ENCODE assay signal across 27 cellular contexts in the genomic region with DNA sequence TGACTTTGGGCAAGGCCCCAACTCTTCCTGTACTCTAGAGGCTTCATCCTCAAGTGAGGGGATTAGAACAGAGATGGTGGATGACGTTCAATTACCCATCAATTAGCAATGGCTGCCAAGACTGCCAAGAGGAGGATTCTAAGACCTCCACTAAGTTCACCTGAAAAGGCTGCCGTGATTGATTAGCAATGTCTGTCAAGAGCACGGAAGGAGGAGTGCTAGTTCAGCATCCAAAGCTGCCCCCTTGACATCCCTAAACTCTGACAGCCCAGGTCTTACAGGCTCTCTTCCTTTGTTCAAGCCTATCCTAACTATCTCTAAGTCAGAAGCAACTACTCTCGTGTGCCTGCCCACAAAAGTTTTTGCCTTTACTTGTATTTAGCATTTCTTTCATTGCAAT.
DNase-seq lines count a peak whose midpoint lies in the region; ATAC-seq and TF ChIP-seq lines count a peak whose summit lies in the region.
"Had no signal": no experiment of that assay in that cellular context is flagged by ENCODE, and none has a peak within 500 bp of the region (broad histone marks: within the 10 kb centered on the region; RNA-seq: fewer than 3 reads in every experiment).

No MANE protein-coding gene starts in this region.

- peaks cover 65 to 86% of the 10 kb centered on the region in 2 donors for H3K36me3 Mint-ChIP-seq in CD14-positive monocyte
- H3K36me3 Mint-ChIP-seq in IgD-negative memory B cell = peaks cover 9% of the 10 kb centered on the region

- H2AFZ ChIP-seq in parathyroid adenoma = no peak overlapping the region
- H2AFZ ChIP-seq: GM23338 had no signal

- no peaks in the 10 kb centered on the region for H3K9me3 ChIP-seq in parathyroid adenoma (ENCODE audit: control insufficient read depth, low read length)
- H3K9me3 ChIP-seq: pancreas, right lobe of liver, SJSA1, tibial artery had no signal

- H3K9ac ChIP-seq in parathyroid adenoma = no peak overlapping the region

- intact Hi-C loops in CD14-positive monocyte (cut with micrococcal nuclease) = no loop called here

- H3K27me3 Mint-ChIP-seq in CD14-positive monocyte (ENCODE audit: low read depth in 3 of 3) = peaks cover 0 to 3% (median 0%) of the 10 kb centered on the region in 3 donors
- no peaks in the 10 kb centered on the region for H3K27me3 Mint-ChIP-seq in IgD-negative memory B cell
- H3K27me3 Mint-ChIP-seq: activated naive CD4-positive, alpha-beta T cell treated with anti-CD3 and anti-CD28 coated beads, Interleukin-2, amount 10 ng/mL, durations not matched to agents 7 days and 5 days; activated T-cell treated with anti-CD3 and anti-CD28 coated beads, Interleukin-2, amount 50 U/mL, for 24 hours had no signal

- H3K4me3 Mint-ChIP-seq in CD14-positive monocyte = no peak overlapping the region
- no peak overlapping the region for H3K4me3 Mint-ChIP-seq in IgD-negative memory B cell
- H3K4me3 Mint-ChIP-seq: activated CD8-positive, alpha-beta T cell treated with anti-CD3 and anti-CD28 coated beads, Interleukin-2, amount 10 ng/mL, durations not matched to agents 7 days and 5 days; activated naive CD4-positive, alpha-beta T cell treated with anti-CD3 and anti-CD28 coated beads, Interleukin-2, amount 10 ng/mL, durations not matched to agents 7 days and 5 days; activated T-cell treated with anti-CD3 and anti-CD28 coated beads, Interleukin-2, amount 50 U/mL, for 24 hours; GM23338 had no signal

- H3K27ac Mint-ChIP-seq in CD14-positive monocyte (peak overlapping the region in 5 of 7 donors; percentile 20 to 93 (median 60)), IgD-negative memory B cell (peak overlapping the region in 2 of 3 donors; percentile 46 to 79)
- H3K27ac Mint-ChIP-seq: activated CD8-positive, alpha-beta T cell treated with anti-CD3 and anti-CD28 coated beads, Interleukin-2, amount 10 ng/mL, durations not matched to agents 7 days and 5 days; GM23338 had no signal

- DNase-seq in CD14-positive monocyte (ENCODE audit: low spot score) (no peak), NCI-H2081 treated with DMSO at 0.1 percent for 48 hours (lab: John Stamatoyannopoulos, UW) (no peak), foreskin keratinocyte (no peak), NCI-H2227 (lab: John Stamatoyannopoulos, UW; ENCODE audit: unreplicated experiment) (no peak)
- no peak for DNase-seq in activated CD4-positive, alpha-beta T cell treated with anti-CD3 and anti-CD28 coated beads for 1 hour
- DNase-seq: activated CD8-positive, alpha-beta T cell treated with anti-CD3 and anti-CD28 coated beads, Interleukin-2, amount 10 ng/mL, durations not matched to agents 7 days and 5 days; activated naive CD4-positive, alpha-beta T cell treated with anti-CD3 and anti-CD28 coated beads, Interleukin-2, amount 10 ng/mL, durations not matched to agents 7 days and 5 days; activated T-cell treated with anti-CD3 and anti-CD28 coated beads, Interleukin-2, amount 50 U/mL, for 24 hours; COR-L47; DMS79 treated with DMSO at 0.1 percent for 48 hours; islet precursor cell; Karpas-422; mammary epithelial cell; NCI-H2029; NCI-H446 treated with DMSO at 0.1 percent for 48 hours; NK-92 treated with Interleukin-12 subunit alpha and Interleukin-12 subunit beta, amount 100 ng/mL, for 24 hours; T-helper 2 cell; tibial artery; WERI-Rb-1 had no signal

- H3K4me1 Mint-ChIP-seq in CD14-positive monocyte (peaks cover 86% of the 10 kb centered on the region), IgD-negative memory B cell (peaks cover 29 to 50% (median 37%) of the 10 kb centered on the region in 3 donors)

- H3K4me2 ChIP-seq in parathyroid adenoma (ENCODE audit: low read length) = no peak overlapping the region
- H3K4me2 ChIP-seq: GM23338 had no signal

- peaks cover 97% of the 10 kb centered on the region for H3K79me2 ChIP-seq in parathyroid adenoma

- H3K4me1 ChIP-seq in parathyroid adenoma (peaks cover 54% of the 10 kb centered on the region), foreskin keratinocyte (peaks cover 4% of the 10 kb centered on the region)
- H3K4me1 ChIP-seq: pancreas had no signal

- no peak overlapping the region for H3K4me3 ChIP-seq in parathyroid adenoma (ENCODE audit: low read depth, low read length)
- H3K4me3 ChIP-seq: GM23338, pancreas, right lobe of liver, SJSA1, tibial artery had no signal

- H3K27ac ChIP-seq in cingulate gyrus (ENCODE audit: low read depth, low read length) = peak overlapping the region; percentile 92
- peak overlapping the region; percentile 78 for H3K27ac ChIP-seq in parathyroid adenoma
- no peak overlapping the region for H3K27ac ChIP-seq in foreskin keratinocyte
- H3K27ac ChIP-seq: pancreas, right lobe of liver, SJSA1, tibial artery, WERI-Rb-1 had no signal

- no peaks in the 10 kb centered on the region for H3K36me3 ChIP-seq in parathyroid adenoma (ENCODE audit: control insufficient read depth, insufficient read depth, low read length)
- H3K36me3 ChIP-seq: pancreas, right lobe of liver, SJSA1 had no signal

- H3K27me3 ChIP-seq in parathyroid adenoma (ENCODE audit: control insufficient read depth, insufficient read depth, low read length) (no peaks in the 10 kb centered on the region), foreskin keratinocyte (no peaks in the 10 kb centered on the region)
- H3K27me3 ChIP-seq: pancreas, right lobe of liver, SJSA1, tibial artery had no signal

- TF ChIP-seq CTCF in CD14-positive monocyte (IDR thresholded peaks at IDR 0.05) (no peak), parathyroid adenoma (IDR thresholded peaks at IDR 0.05) (no peak), foreskin keratinocyte (conservative IDR thresholded peaks at IDR 0.05) (no peak)

- ATAC-seq in foreskin keratinocyte = no peak
- ATAC-seq: activated CD8-positive, alpha-beta T cell treated with anti-CD3 and anti-CD28 coated beads, Interleukin-2, amount 10 ng/mL, durations not matched to agents 7 days and 5 days; GM23338; Panc1; pancreas; right lobe of liver had no signal

- H3K9me3 Mint-ChIP-seq in CD14-positive monocyte (peaks cover 0 to 2% (median 0%) of the 10 kb centered on the region in 7 donors), IgD-negative memory B cell (no peaks in the 10 kb centered on the region)
- H3K9me3 Mint-ChIP-seq: activated naive CD4-positive, alpha-beta T cell treated with anti-CD3 and anti-CD28 coated beads, Interleukin-2, amount 10 ng/mL, durations not matched to agents 7 days and 5 days; activated T-cell treated with anti-CD3 and anti-CD28 coated beads, Interleukin-2, amount 50 U/mL, for 24 hours; GM23338 had no signal
